In genomic region chr3:17207979-17208378, GRCh38 we compare ENCODE assay signal across 26 cellular contexts.
"Had no signal": no experiment of that assay in that cellular context is flagged by ENCODE, and none has a peak within 500 bp of the region (broad histone marks: within the 10 kb centered on the region; RNA-seq: fewer than 3 reads in every experiment).

No MANE protein-coding gene starts in this region.

- ATAC-seq: effector memory CD8-positive, alpha-beta T cell; esophagus mucosa; gastrocnemius medialis; left cardiac atrium; left lung; left ventricle myocardium superior; lower lobe of right lung had no signal

- H3K27me3 Mint-ChIP-seq: dendritic cell treated with granulocyte-macrophage colony-stimulating factor and Interleukin-4, amounts not matched to agents 40 ng/mL and 50 ng/mL, for 4 days; effector memory CD8-positive, alpha-beta T cell; naive B cell had no signal

- H3K9me3 ChIP-seq: gastrocnemius medialis had no signal

- H3K4me1 Mint-ChIP-seq: endodermal cell had no signal

- H3K27ac Mint-ChIP-seq: dendritic cell treated with granulocyte-macrophage colony-stimulating factor and Interleukin-4, amounts not matched to agents 40 ng/mL and 50 ng/mL, for 4 days; endodermal cell had no signal

- H3K4me1 ChIP-seq: esophagus squamous epithelium, left lung, lower lobe of right lung had no signal

- H3K4me3 Mint-ChIP-seq: dendritic cell treated with granulocyte-macrophage colony-stimulating factor and Interleukin-4, amounts not matched to agents 40 ng/mL and 50 ng/mL, for 4 days; effector memory CD8-positive, alpha-beta T cell; endodermal cell; naive B cell had no signal

- H3K27me3 ChIP-seq: esophagus squamous epithelium, gastrocnemius medialis, heart right ventricle, left lung had no signal

- H3K27ac ChIP-seq: epithelial cell of prostate, esophagus squamous epithelium, gastrocnemius medialis, left lung, lower lobe of right lung had no signal

- DNase-seq: cortex of kidney; effector CD8-positive, alpha-beta T cell; effector memory CD8-positive, alpha-beta T cell; endodermal cell; erythroblast; esophagus squamous epithelium; foreskin fibroblast; foreskin melanocyte; gastrocnemius medialis; glutamatergic neuron; head of caudate nucleus; heart right ventricle; hippocampal formation; left cardiac atrium; left lung; left ventricle myocardium superior; lower lobe of right lung; mesendoderm; midbrain; naive B cell had no signal

- H3K36me3 ChIP-seq: gastrocnemius medialis had no signal

- FAIRE-seq: endometrium, islet of Langerhans, keratinocyte had no signal

- H3K4me3 ChIP-seq: esophagus squamous epithelium, gastrocnemius medialis, heart right ventricle, left lung, lower lobe of right lung had no signal
